ENCODE assay signal across 1 cellular context in genomic region chr12:47812797-47813490, GRCh38.
A peak's percentile ranks its signal among the peaks of the same experiment; 100 is the strongest.
TF ChIP-seq lines count a peak whose summit lies in the region.

No MANE protein-coding gene starts in this region.

TF ChIP-seq in K562, 482 proteins besides CTCF, POLR2A, EP300 and RAD21 (continued from another document and continues in another):
- TF ChIP-seq CHD2 (IDR thresholded peaks at IDR 0.05; ENCODE audit: low read depth, low read length): peak; percentile 10; the same call in 1 of the 2 replicates
- peak in 1 of 2 experiments; percentile 54; a peak in 2 of 4 replicates for TF ChIP-seq HDAC1 (IDR thresholded peaks at IDR 0.05)
- TF ChIP-seq NFRKB (IDR thresholded peaks at IDR 0.05; ENCODE audit: low read depth): no peak
- TF ChIP-seq ZBTB2 (IDR thresholded peaks at IDR 0.05): peak; percentile 61; the same call in 1 of the 2 replicates
- no peak for TF ChIP-seq ZNF551 (CRISPR knock-in tag; IDR thresholded peaks at IDR 0.05)
- TF ChIP-seq ZNF696 (CRISPR knock-in tag; conservative IDR thresholded peaks at IDR 0.05): no peak
- TF ChIP-seq ZNF609 (CRISPR knock-in tag; IDR thresholded peaks at IDR 0.05; ENCODE audit: borderline replicate concordance): no peak
- TF ChIP-seq PHF8 (IDR thresholded peaks at IDR 0.05; ENCODE audit: borderline replicate concordance, low read length): peak; percentile 35; the same call in 1 of the 2 replicates
- TF ChIP-seq L3MBTL2 (IDR thresholded peaks at IDR 0.05): peak; percentile 43; the same call in 1 of the 2 replicates
- peak; percentile 99 for TF ChIP-seq VEZF1 (CRISPR knock-in tag; IDR thresholded peaks at IDR 0.05)
- peak; percentile 73 for TF ChIP-seq JUN (IDR thresholded peaks at IDR 0.05; ENCODE audit: borderline replicate concordance, low read depth, low read length)
- TF ChIP-seq JUN (CRISPR knock-in tag; IDR thresholded peaks at IDR 0.05; ENCODE audit: borderline replicate concordance): no peak
- TF ChIP-seq ZMIZ1 (IDR thresholded peaks at IDR 0.05; ENCODE audit: low read depth in 2 of 2, low read length in 2 of 2): 0 out of 4 replicates have a peak, but pooled peaks of 1 of the 2 experiments have one; percentile 32
- 0 out of 4 replicates have a peak, but pooled peaks of 1 of the 2 experiments have one; percentile 31 for TF ChIP-seq BCLAF1 (IDR thresholded peaks at IDR 0.05; ENCODE audit: borderline replicate concordance in 1 of 2, control insufficient read depth in 1 of 2, low read depth in 2 of 2, low read length in 1 of 2)
- no peak for TF ChIP-seq ELK1 (CRISPR knock-in tag; IDR thresholded peaks at IDR 0.05)
- TF ChIP-seq RBM17 (IDR thresholded peaks at IDR 0.05; ENCODE audit: borderline replicate concordance, low read depth, low read length): no peak
- peak in 1 of 2 experiments; percentile 85; a peak in 2 of 4 replicates for TF ChIP-seq TBL1XR1 (IDR thresholded peaks at IDR 0.05; ENCODE audit: low read length in 2 of 2)
- TF ChIP-seq CXXC5 (CRISPR knock-in tag; IDR thresholded peaks at IDR 0.05): peak; percentile 80
- no peak for TF ChIP-seq ZNF830 (CRISPR knock-in tag; IDR thresholded peaks at IDR 0.05)
- peak; percentile 22 for TF ChIP-seq BRD9 (IDR thresholded peaks at IDR 0.05; ENCODE audit: low read depth, partially characterized antibody)
- TF ChIP-seq SIN3A (IDR thresholded peaks at IDR 0.05; ENCODE audit: borderline replicate concordance in 2 of 2, control insufficient read depth in 1 of 2, low read depth in 2 of 2, low read length in 2 of 2): peak in 1 of 2 experiments; percentile 48; a peak in 1 of 4 replicates
- TF ChIP-seq SMARCE1 (IDR thresholded peaks at IDR 0.05): peak; percentile 78
- peak; percentile 70 for TF ChIP-seq RBFOX2 (IDR thresholded peaks at IDR 0.05; ENCODE audit: low read depth, low read length)
- TF ChIP-seq FOXJ3 (CRISPR knock-in tag; IDR thresholded peaks at IDR 0.05): no peak
- peak; percentile 35; the same call in 1 of the 2 replicates for TF ChIP-seq ETS1 (conservative IDR thresholded peaks at IDR 0.05; ENCODE audit: control insufficient read depth, low read depth, low read length)
- TF ChIP-seq NCOA2 (IDR thresholded peaks at IDR 0.05; ENCODE audit: partially characterized antibody in 2 of 2): no peak
- TF ChIP-seq ATF3 (IDR thresholded peaks at IDR 0.05): peak; percentile 78
- no peak for TF ChIP-seq ATF3 (CRISPR knock-in tag; conservative IDR thresholded peaks at IDR 0.05)
- peak; percentile 80 for TF ChIP-seq PKNOX1 (IDR thresholded peaks at IDR 0.05)
